2 cellular contexts compared by ENCODE assay signal in the genomic region with DNA sequence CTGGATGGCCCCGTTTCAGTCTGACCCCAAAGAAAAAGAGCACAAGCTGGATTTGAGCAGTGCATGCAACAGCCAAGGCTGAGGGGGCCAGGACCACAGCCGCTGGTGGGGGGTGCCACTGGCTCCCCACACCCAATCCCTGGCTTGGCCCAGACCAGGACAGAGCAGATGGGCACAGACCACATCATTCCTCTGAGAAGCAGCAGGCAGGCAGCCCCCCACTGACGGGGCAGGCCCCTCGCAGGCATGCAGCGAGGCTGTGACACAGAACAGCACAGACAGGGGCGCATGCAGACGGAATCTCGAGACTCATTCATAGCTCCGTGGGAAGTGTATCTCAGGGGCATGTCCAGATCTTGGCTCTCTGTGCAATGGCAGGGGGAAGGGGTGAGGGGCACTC.
TF ChIP-seq lines count a peak whose summit lies in the region.

No MANE protein-coding gene starts in this region.

TF ChIP-seq in HEK293, 187 proteins besides CTCF, POLR2A, EP300 and RAD21:
- TF ChIP-seq ZIC2 (tag by site-specific recombination; IDR thresholded peaks at IDR 0.05) (0 out of 2 replicates have a peak, but pooled peaks have one; percentile 13), ZBTB20 (tag by site-specific recombination; IDR thresholded peaks at IDR 0.05) (no peak), RBAK (tag by site-specific recombination; IDR thresholded peaks at IDR 0.05) (no peak), REPIN1 (tag by site-specific recombination; IDR thresholded peaks at IDR 0.05; ENCODE audit: low read depth) (no peak), ZNF416 (tag by site-specific recombination; IDR thresholded peaks at IDR 0.05) (no peak), ZNF223 (tag by site-specific recombination; IDR thresholded peaks at IDR 0.05) (no peak)

TF ChIP-seq in H1, 55 proteins besides CTCF, POLR2A, EP300 and RAD21:
- no peak for TF ChIP-seq POLR2AphosphoS5 (IDR thresholded peaks at IDR 0.05; ENCODE audit: low read depth, low read length)
- TF ChIP-seq BRCA1 (IDR thresholded peaks at IDR 0.05; ENCODE audit: low read depth, low read length): no peak
